ENCODE assay signal across 13 cellular contexts in genomic region chr4:102614801-102615200, GRCh38.
DNase-seq lines count a peak whose midpoint lies in the region; ATAC-seq, FAIRE-seq and TF ChIP-seq lines count a peak whose summit lies in the region.
"Had no signal": no experiment of that assay in that cellular context is flagged by ENCODE, and none has a peak within 500 bp of the region (broad histone marks: within the 10 kb centered on the region; RNA-seq: fewer than 3 reads in every experiment).

No MANE protein-coding gene starts in this region.

- no peak overlapping the region for H2BK15ac ChIP-seq in mesendoderm (replicated peaks; ENCODE audit: low read depth)

- intact Hi-C loops in pancreas (cut with DNase I): loop anchor here in 2 of 3 donors (10.0 kb wide), 2 partner anchors 160 to 470 kb away; no protein-coding TSS in a partner anchor

- H2AK5ac ChIP-seq in mesendoderm (ENCODE audit: low read length): no peak overlapping the region

- TF ChIP-seq CTCF in Peyer's patch (IDR thresholded peaks at IDR 0.05) (no peak), pancreas (IDR thresholded peaks at IDR 0.05) (no peak)

- H3K4me1 Mint-ChIP-seq in CD4-positive, CD25-positive, alpha-beta regulatory T cell: peaks cover 15 to 61% (median 51%) of the 10 kb centered on the region in 4 donors
- H3K4me1 Mint-ChIP-seq in activated naive CD8-positive, alpha-beta T cell treated with anti-CD3 and anti-CD28 coated beads for 36 hours: peaks cover 82% of the 10 kb centered on the region

- H3K27ac ChIP-seq in CD4-positive, CD25-positive, alpha-beta regulatory T cell (ENCODE audit: insufficient read depth, low read length, poor library complexity, severe bottlenecking): peak overlapping the region; percentile 85
- H3K27ac ChIP-seq in Peyer's patch: peak overlapping the region; percentile 11 to 65 (median 32)
- H3K27ac ChIP-seq in mesendoderm (ENCODE audit: low read depth, low read length): no peak overlapping the region
- H3K27ac ChIP-seq in pancreas: no peak overlapping the region
- H3K27ac ChIP-seq: prostate gland had no signal

- H3K9me3 ChIP-seq in CD4-positive, CD25-positive, alpha-beta regulatory T cell (ENCODE audit: control insufficient read depth in 2 of 2, low read length in 2 of 2): no peaks in the 10 kb centered on the region
- H3K9me3 ChIP-seq in Peyer's patch: no peaks in the 10 kb centered on the region
- no peaks in the 10 kb centered on the region for H3K9me3 ChIP-seq in pancreas
- H3K9me3 ChIP-seq: prostate gland had no signal

- H3K4me3 ChIP-seq in CD4-positive, CD25-positive, alpha-beta regulatory T cell (ENCODE audit: low read depth, low read length): peak overlapping the region; percentile 68
- H3K4me3 ChIP-seq in Peyer's patch (peak overlapping the region in 2 of 4 donors; percentile 18 to 19), mesendoderm (ENCODE audit: low read length) (no peak overlapping the region), pancreas (no peak overlapping the region)
- H3K4me3 ChIP-seq: prostate gland had no signal

- H3K27me3 Mint-ChIP-seq in CD4-positive, CD25-positive, alpha-beta regulatory T cell: peaks cover 4% of the 10 kb centered on the region
- H3K27me3 Mint-ChIP-seq in activated naive CD8-positive, alpha-beta T cell treated with anti-CD3 and anti-CD28 coated beads for 36 hours: no peaks in the 10 kb centered on the region

- H4K8ac ChIP-seq in mesendoderm (ENCODE audit: low read depth, low read length): no peak overlapping the region

- no peaks in the 10 kb centered on the region for H3K27me3 ChIP-seq in CD4-positive, CD25-positive, alpha-beta regulatory T cell (ENCODE audit: control insufficient read depth, insufficient read depth, low read length)
- H3K27me3 ChIP-seq in Peyer's patch (no peaks in the 10 kb centered on the region), mesendoderm (ENCODE audit: insufficient read depth, low read length, poor library complexity) (no peaks in the 10 kb centered on the region), pancreas (no peaks in the 10 kb centered on the region)

- peak in 2 of 3 donors; percentile 36 to 71 for DNase-seq in CD4-positive, CD25-positive, alpha-beta regulatory T cell
- peak in 1 of 3 donors; percentile 77 for DNase-seq in Peyer's patch
- DNase-seq in activated naive CD8-positive, alpha-beta T cell treated with anti-CD3 and anti-CD28 coated beads for 36 hours: no peak
- DNase-seq in mesendoderm: peak; percentile 70
- DNase-seq in DMS153 treated with DMSO at 0.1 percent for 48 hours (lab: John Stamatoyannopoulos, UW; ENCODE audit: unreplicated experiment): no peak
- DNase-seq in NCI-H1417 (lab: John Stamatoyannopoulos, UW): no peak
- DNase-seq in pancreas: no peak
- DNase-seq in DMS53 treated with DMSO at 0.1 percent for 48 hours (lab: John Stamatoyannopoulos, UW; ENCODE audit: unreplicated experiment): no peak
- DNase-seq: NCI-H1092 treated with DMSO at 0.1 percent for 48 hours; NCI-H446 treated with DMSO at 0.1 percent for 48 hours; stimulated activated CD4-positive, alpha-beta T cell treated with anti-CD3 and anti-CD28 coated beads, Interleukin-4, amount 100 ng/mL, for 1 hour had no signal

- H3K4me2 ChIP-seq in mesendoderm (ENCODE audit: low read length): no peak overlapping the region

- H3K79me1 ChIP-seq in mesendoderm (ENCODE audit: low read length): no peaks in the 10 kb centered on the region

- no peak for FAIRE-seq in pancreas (lab: Jason Lieb, UNC)

- no peak overlapping the region for H2BK120ac ChIP-seq in mesendoderm (ENCODE audit: low read depth, low read length)

- no CpG with 5 or more reads among the region's 9 CpGs for WGBS in mesendoderm (ENCODE audit: extremely low coverage, insufficient coverage, low lambda C conversion rate)
- whole genome bisulfite sequencing in pancreas, 2 donors: 88 to 91% methylated on average over 9 of the region's 9 CpGs

- no peak overlapping the region for H3K56ac ChIP-seq in mesendoderm (ENCODE audit: low read length)

- H3K23ac ChIP-seq in mesendoderm (ENCODE audit: low read length): no peak overlapping the region

- peaks cover 41% of the 10 kb centered on the region for H3K4me1 ChIP-seq in CD4-positive, CD25-positive, alpha-beta regulatory T cell (ENCODE audit: control insufficient read depth, insufficient read depth, low read length, poor library complexity, severe bottlenecking)
- peaks cover 0 to 9% (median 2%) of the 10 kb centered on the region in 4 donors for H3K4me1 ChIP-seq in Peyer's patch
- peaks cover 6% of the 10 kb centered on the region for H3K4me1 ChIP-seq in mesendoderm (ENCODE audit: control insufficient read depth, low read depth, low read length)
- H3K4me1 ChIP-seq in pancreas: peaks cover 0 to 6% (median 0%) of the 10 kb centered on the region in 3 donors
- H3K4me1 ChIP-seq: prostate gland had no signal

- H3K4ac ChIP-seq in mesendoderm (ENCODE audit: low read depth, low read length): no peak overlapping the region

- H3K36me3 ChIP-seq in CD4-positive, CD25-positive, alpha-beta regulatory T cell (ENCODE audit: control insufficient read depth, insufficient read depth, low read length): peaks cover 54% of the 10 kb centered on the region
- peaks cover 0 to 65% (median 0%) of the 10 kb centered on the region in 3 donors for H3K36me3 ChIP-seq in Peyer's patch
- H3K36me3 ChIP-seq in mesendoderm (ENCODE audit: control insufficient read depth, insufficient read depth, low read length): no peaks in the 10 kb centered on the region
- peaks cover 17 to 53% (median 24%) of the 10 kb centered on the region in 3 donors for H3K36me3 ChIP-seq in pancreas

- H3K79me2 ChIP-seq in mesendoderm (ENCODE audit: control insufficient read depth, insufficient read depth, low read length): no peaks in the 10 kb centered on the region

- no peak for TF ChIP-seq POLR2A in Peyer's patch (IDR thresholded peaks at IDR 0.05)

- H3K9me3 Mint-ChIP-seq in CD4-positive, CD25-positive, alpha-beta regulatory T cell: no peaks in the 10 kb centered on the region
- peaks cover 8% of the 10 kb centered on the region for H3K9me3 Mint-ChIP-seq in activated naive CD8-positive, alpha-beta T cell treated with anti-CD3 and anti-CD28 coated beads for 36 hours

- H3K4me3 Mint-ChIP-seq in CD4-positive, CD25-positive, alpha-beta regulatory T cell: peak overlapping the region; percentile 51 to 75 (median 73)
- peak overlapping the region; percentile 66 for H3K4me3 Mint-ChIP-seq in activated naive CD8-positive, alpha-beta T cell treated with anti-CD3 and anti-CD28 coated beads for 36 hours

- ATAC-seq in CD4-positive, CD25-positive, alpha-beta regulatory T cell (ENCODE audit: low read depth in 2 of 2): no peak
- ATAC-seq in pancreas: no peak
- ATAC-seq: HCT116 had no signal

- H3K18ac ChIP-seq in mesendoderm (ENCODE audit: low read length): no peak overlapping the region

- H3K36me3 Mint-ChIP-seq in CD4-positive, CD25-positive, alpha-beta regulatory T cell: peaks cover 66% of the 10 kb centered on the region
- H3K36me3 Mint-ChIP-seq in activated naive CD8-positive, alpha-beta T cell treated with anti-CD3 and anti-CD28 coated beads for 36 hours: peaks cover 89% of the 10 kb centered on the region

- no peak overlapping the region for H2BK5ac ChIP-seq in mesendoderm (ENCODE audit: low read length)

- H3K9ac ChIP-seq in mesendoderm (ENCODE audit: low read length): no peak overlapping the region

- no peak overlapping the region for H4K5ac ChIP-seq in mesendoderm (ENCODE audit: low read length)

- H3K27ac Mint-ChIP-seq in CD4-positive, CD25-positive, alpha-beta regulatory T cell: peak overlapping the region; percentile 94 to 99 (median 97)
- H3K27ac Mint-ChIP-seq in activated naive CD8-positive, alpha-beta T cell treated with anti-CD3 and anti-CD28 coated beads for 36 hours: peak overlapping the region; percentile 95

Comparison
In these comparisons a context has a peak if more than half of its experiments do, and no peak if none do; other contexts are left out.
1. DNase-seq: peak in CD4-positive, CD25-positive, alpha-beta regulatory T cell (2 of 3) and mesendoderm (single experiment); none in activated naive CD8-positive, alpha-beta T cell treated with anti-CD3 and anti-CD28 coated beads for 36 hours (single experiment), DMS153 treated with DMSO at 0.1 percent for 48 hours (single experiment), NCI-H1417 (0 of 3), pancreas (0 of 6) and DMS53 treated with DMSO at 0.1 percent for 48 hours (single experiment).
2. H3K27ac ChIP-seq: peak in CD4-positive, CD25-positive, alpha-beta regulatory T cell (single experiment) and Peyer's patch (4 of 4); none in mesendoderm (single experiment) and pancreas (0 of 4).